In genomic region chr1:28260803-28261174, GRCh38 we compare ENCODE assay signal across 8 cellular contexts. TPM values are rescaled to one million over a fixed set of nuclear protein-coding genes. Genes with fewer than 3 reads are reported as not detected.
DNase-seq lines count a peak whose midpoint lies in the region; ATAC-seq and TF ChIP-seq lines count a peak whose summit lies in the region.

No MANE protein-coding gene starts in this region.

- in situ Hi-C loops in astrocyte of the cerebellum (cut with HindIII; ENCODE audit: low sequenced_read_pairs) = loop anchor here (25.0 kb wide), 1 partner anchor 352 kb away; no protein-coding TSS in a partner anchor

- no peaks in the 10 kb centered on the region for H3K9me3 Mint-ChIP-seq in activated CD4-positive, alpha-beta T cell treated with anti-CD3 and anti-CD28 coated beads, Interleukin-2, amount 10 ng/mL, durations not matched to agents 24 days and 14 days

- TF ChIP-seq CTCF in astrocyte of the cerebellum (IDR thresholded peaks at IDR 0.05; ENCODE audit: low read depth, low read length, missing control alignments) (no peak), right lobe of liver (IDR thresholded peaks at IDR 0.05) (no peak)

- H3K27ac ChIP-seq in right lobe of liver (peak overlapping the region in 2 of 3 donors; percentile 83 to 88), thymus (ENCODE audit: low read depth) (no peak overlapping the region)

- no peaks in the 10 kb centered on the region for H3K27me3 Mint-ChIP-seq in activated CD4-positive, alpha-beta T cell treated with anti-CD3 and anti-CD28 coated beads, Interleukin-2, amount 10 ng/mL, durations not matched to agents 24 days and 14 days

- no peaks in the 10 kb centered on the region for H3K36me3 ChIP-seq in right lobe of liver
- peaks cover 3% of the 10 kb centered on the region for H3K36me3 ChIP-seq in thymus (ENCODE audit: control insufficient read depth, insufficient read depth)

- H3K4me3 ChIP-seq in astrocyte of the cerebellum (ENCODE audit: low read depth, low read length) (peak overlapping the region; percentile 97), right lobe of liver (peak overlapping the region; percentile 81 to 99 (median 99)), thymus (ENCODE audit: low read length) (peak overlapping the region; percentile 95)

- intact Hi-C loops in activated CD4-positive, alpha-beta T cell treated with anti-CD3 and anti-CD28 coated beads, Interleukin-2, amount 10 ng/mL, durations not matched to agents 24 days and 14 days (cut with micrococcal nuclease) = no loop called here
- intact Hi-C loops in right lobe of liver (cut with DNase I) = no loop called here

- WGBS in right lobe of liver (ENCODE audit: insufficient coverage, low coverage, low lambda C conversion rate, missing lambda C conversion rate) = 27% methylated on average over 7 of the region's 7 CpGs
- 89% methylated on average over 7 of the region's 7 CpGs for WGBS in thymus

- peak overlapping the region; percentile 45 for H3K27ac Mint-ChIP-seq in activated CD4-positive, alpha-beta T cell treated with anti-CD3 and anti-CD28 coated beads, Interleukin-2, amount 10 ng/mL, durations not matched to agents 24 days and 14 days

- H3K9me3 ChIP-seq in right lobe of liver (no peaks in the 10 kb centered on the region), thymus (ENCODE audit: control insufficient read depth) (no peaks in the 10 kb centered on the region)

- peaks cover 3% of the 10 kb centered on the region for H3K36me3 Mint-ChIP-seq in activated CD4-positive, alpha-beta T cell treated with anti-CD3 and anti-CD28 coated beads, Interleukin-2, amount 10 ng/mL, durations not matched to agents 24 days and 14 days (ENCODE audit: low read depth)

- no peak for ATAC-seq in right lobe of liver
- ATAC-seq in HG03521 (IDR thresholded peaks at IDR 0.05; ENCODE audit: unreplicated experiment) = no peak
- no peak for ATAC-seq in GM21381 (IDR thresholded peaks at IDR 0.05; ENCODE audit: unreplicated experiment)

- DNase-seq in activated CD4-positive, alpha-beta T cell treated with anti-CD3 and anti-CD28 coated beads, Interleukin-2, amount 10 ng/mL, durations not matched to agents 24 days and 14 days = no peak
- DNase-seq in activated CD4-positive, alpha-beta T cell treated with anti-CD3 and anti-CD28 coated beads for 48 hours = no peak
- no peak for DNase-seq in astrocyte of the cerebellum (ENCODE audit: low read depth)
- no peak for DNase-seq in right lobe of liver
- no peak for DNase-seq in central memory CD4-positive, alpha-beta T cell

- peak overlapping the region; percentile 78 for H3K4me3 Mint-ChIP-seq in activated CD4-positive, alpha-beta T cell treated with anti-CD3 and anti-CD28 coated beads, Interleukin-2, amount 10 ng/mL, durations not matched to agents 24 days and 14 days

- no peak for TF ChIP-seq POLR2A in right lobe of liver (IDR thresholded peaks at IDR 0.05)

- H3K4me1 ChIP-seq in right lobe of liver = peaks cover 0 to 55% (median 11%) of the 10 kb centered on the region in 4 donors
- peaks cover 9% of the 10 kb centered on the region for H3K4me1 ChIP-seq in thymus (ENCODE audit: control insufficient read depth, insufficient read depth, low read length)

- no peaks in the 10 kb centered on the region for H3K27me3 ChIP-seq in right lobe of liver
- H3K27me3 ChIP-seq in thymus (ENCODE audit: control insufficient read depth, insufficient read depth) = peaks cover 15% of the 10 kb centered on the region

- peaks cover 36% of the 10 kb centered on the region for H3K4me1 Mint-ChIP-seq in activated CD4-positive, alpha-beta T cell treated with anti-CD3 and anti-CD28 coated beads, Interleukin-2, amount 10 ng/mL, durations not matched to agents 24 days and 14 days

RNA-seq across cellular contexts. Expression of gene SESN2, which starts 1.5 kb away (rescaled TPM):
- total RNA-seq in activated CD4-positive, alpha-beta T cell treated with anti-CD3 and anti-CD28 coated beads, Interleukin-2, amount 10 ng/mL, durations not matched to agents 24 days and 14 days = 14.1 and 14.8 TPM in 2 replicates
- total RNA-seq in right lobe of liver = 10 to 100 TPM in 4 of 6 experiments, 1 to 10 TPM in 2; 4.5 to 17.9 (median 14.0) TPM
- polyA plus RNA-seq in thymus = 6.7 TPM

RNA-seq across cellular contexts. Expression of gene ATP5IF1, which starts 24.9 kb away (rescaled TPM):
- total RNA-seq in activated CD4-positive, alpha-beta T cell treated with anti-CD3 and anti-CD28 coated beads, Interleukin-2, amount 10 ng/mL, durations not matched to agents 24 days and 14 days = 139 and 142 TPM in 2 replicates
- total RNA-seq in right lobe of liver = 100 to 1,000 TPM in 4 of 6 experiments, 10 to 100 TPM in 2; 86.7 to 315 (median 116) TPM
- polyA plus RNA-seq in thymus = 431 TPM

RNA-seq across cellular contexts. Expression of gene DNAJC8, which starts 28.0 kb away (rescaled TPM):
- 98.4 and 103 TPM in 2 replicates for total RNA-seq in activated CD4-positive, alpha-beta T cell treated with anti-CD3 and anti-CD28 coated beads, Interleukin-2, amount 10 ng/mL, durations not matched to agents 24 days and 14 days
- total RNA-seq in right lobe of liver = 10 to 100 TPM; 22.2 to 34.4 (median 28.2) TPM
- polyA plus RNA-seq in thymus = 104 TPM
